Comparison of ENCODE assay signal across 1 cellular context in genomic region chr19:4060621-4061177, GRCh38.
TF ChIP-seq lines count a peak whose summit lies in the region.

No MANE protein-coding gene starts in this region.

TF ChIP-seq in HepG2, 621 proteins besides CTCF, POLR2A, EP300 and RAD21 (continued from another document and continues in another):
- TF ChIP-seq FOXP4 (CRISPR knock-in tag; IDR thresholded peaks at IDR 0.05) (no peak), MAF1 (CRISPR knock-in tag; IDR thresholded peaks at IDR 0.05; ENCODE audit: borderline replicate concordance) (no peak), ZNF768 (CRISPR knock-in tag; IDR thresholded peaks at IDR 0.05) (no peak; the same call in 1 of the 2 replicates), XBP1 (CRISPR knock-in tag; IDR thresholded peaks at IDR 0.05) (no peak), CENPBD1 (CRISPR knock-in tag; IDR thresholded peaks at IDR 0.05; ENCODE audit: borderline replicate concordance, low read depth) (no peak), ZNF543 (CRISPR knock-in tag; IDR thresholded peaks at IDR 0.05) (no peak), SKIL (CRISPR knock-in tag; IDR thresholded peaks at IDR 0.05; ENCODE audit: borderline replicate concordance) (no peak), ZNF232 (CRISPR knock-in tag; IDR thresholded peaks at IDR 0.05; ENCODE audit: borderline replicate concordance) (0 out of 2 replicates have a peak, but pooled peaks have one; percentile 18), PHF20 (CRISPR knock-in tag; IDR thresholded peaks at IDR 0.05) (no peak), ZMAT3 (CRISPR knock-in tag; conservative IDR thresholded peaks at IDR 0.05) (no peak), MED13 (CRISPR knock-in tag; IDR thresholded peaks at IDR 0.05) (no peak), ZNF564 (CRISPR knock-in tag; IDR thresholded peaks at IDR 0.05) (no peak), DMAP1 (CRISPR knock-in tag; IDR thresholded peaks at IDR 0.05) (no peak), ZNF235 (CRISPR knock-in tag; IDR thresholded peaks at IDR 0.05; ENCODE audit: borderline replicate concordance) (no peak), ZNF329 (CRISPR knock-in tag; IDR thresholded peaks at IDR 0.05; ENCODE audit: low read depth) (no peak), YY1 (IDR thresholded peaks at IDR 0.05; ENCODE audit: insufficient read depth, insufficient replicate concordance, low read depth, low read length) (no peak), TBX2 (CRISPR knock-in tag; IDR thresholded peaks at IDR 0.05; ENCODE audit: borderline replicate concordance) (no peak), BCLAF1 (IDR thresholded peaks at IDR 0.05) (no peak), CSRNP1 (CRISPR knock-in tag; IDR thresholded peaks at IDR 0.05) (no peak), MYC (CRISPR knock-in tag; IDR thresholded peaks at IDR 0.05; ENCODE audit: borderline replicate concordance) (peak; percentile 23; the same call in 1 of the 2 replicates), ZNF614 (CRISPR knock-in tag; IDR thresholded peaks at IDR 0.05; ENCODE audit: borderline replicate concordance) (no peak), RBFOX2 (IDR thresholded peaks at IDR 0.05; ENCODE audit: low read depth, low read length) (no peak), ETS1 (CRISPR knock-in tag; IDR thresholded peaks at IDR 0.05) (no peak), ZNF350 (CRISPR knock-in tag; IDR thresholded peaks at IDR 0.05; ENCODE audit: borderline replicate concordance, low read depth) (no peak), ZNF253 (CRISPR knock-in tag; IDR thresholded peaks at IDR 0.05; ENCODE audit: borderline replicate concordance) (0 out of 2 replicates have a peak, but pooled peaks have one; percentile 56), UBTF (CRISPR knock-in tag; IDR thresholded peaks at IDR 0.05) (peak; percentile 44; the same call in 1 of the 2 replicates), ZKSCAN5 (CRISPR knock-in tag; IDR thresholded peaks at IDR 0.05) (no peak), ZNF343 (CRISPR knock-in tag; IDR thresholded peaks at IDR 0.05) (no peak), TARDBP (CRISPR knock-in tag; IDR thresholded peaks at IDR 0.05) (no peak), ZSCAN21 (CRISPR knock-in tag; IDR thresholded peaks at IDR 0.05; ENCODE audit: borderline replicate concordance) (no peak), EEA1 (CRISPR knock-in tag; IDR thresholded peaks at IDR 0.05; ENCODE audit: borderline replicate concordance) (no peak)
- TF ChIP-seq, protein P1, sequence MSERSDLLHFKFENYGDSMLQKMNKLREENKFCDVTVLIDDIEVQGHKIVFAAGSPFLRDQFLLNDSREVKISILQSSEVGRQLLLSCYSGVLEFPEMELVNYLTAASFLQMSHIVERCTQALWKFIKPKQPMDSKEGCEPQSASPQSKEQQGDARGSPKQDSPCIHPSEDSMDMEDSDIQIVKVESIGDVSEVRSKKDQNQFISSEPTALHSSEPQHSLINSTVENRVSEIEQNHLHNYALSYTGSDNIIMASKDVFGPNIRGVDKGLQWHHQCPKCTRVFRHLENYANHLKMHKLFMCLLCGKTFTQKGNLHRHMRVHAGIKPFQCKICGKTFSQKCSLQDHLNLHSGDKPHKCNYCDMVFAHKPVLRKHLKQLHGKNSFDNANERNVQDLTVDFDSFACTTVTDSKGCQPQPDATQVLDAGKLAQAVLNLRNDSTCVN (CRISPR knock-in tag; IDR thresholded peaks at IDR 0.05; ENCODE audit: borderline replicate concordance) = no peak
- TF ChIP-seq, protein P2, sequence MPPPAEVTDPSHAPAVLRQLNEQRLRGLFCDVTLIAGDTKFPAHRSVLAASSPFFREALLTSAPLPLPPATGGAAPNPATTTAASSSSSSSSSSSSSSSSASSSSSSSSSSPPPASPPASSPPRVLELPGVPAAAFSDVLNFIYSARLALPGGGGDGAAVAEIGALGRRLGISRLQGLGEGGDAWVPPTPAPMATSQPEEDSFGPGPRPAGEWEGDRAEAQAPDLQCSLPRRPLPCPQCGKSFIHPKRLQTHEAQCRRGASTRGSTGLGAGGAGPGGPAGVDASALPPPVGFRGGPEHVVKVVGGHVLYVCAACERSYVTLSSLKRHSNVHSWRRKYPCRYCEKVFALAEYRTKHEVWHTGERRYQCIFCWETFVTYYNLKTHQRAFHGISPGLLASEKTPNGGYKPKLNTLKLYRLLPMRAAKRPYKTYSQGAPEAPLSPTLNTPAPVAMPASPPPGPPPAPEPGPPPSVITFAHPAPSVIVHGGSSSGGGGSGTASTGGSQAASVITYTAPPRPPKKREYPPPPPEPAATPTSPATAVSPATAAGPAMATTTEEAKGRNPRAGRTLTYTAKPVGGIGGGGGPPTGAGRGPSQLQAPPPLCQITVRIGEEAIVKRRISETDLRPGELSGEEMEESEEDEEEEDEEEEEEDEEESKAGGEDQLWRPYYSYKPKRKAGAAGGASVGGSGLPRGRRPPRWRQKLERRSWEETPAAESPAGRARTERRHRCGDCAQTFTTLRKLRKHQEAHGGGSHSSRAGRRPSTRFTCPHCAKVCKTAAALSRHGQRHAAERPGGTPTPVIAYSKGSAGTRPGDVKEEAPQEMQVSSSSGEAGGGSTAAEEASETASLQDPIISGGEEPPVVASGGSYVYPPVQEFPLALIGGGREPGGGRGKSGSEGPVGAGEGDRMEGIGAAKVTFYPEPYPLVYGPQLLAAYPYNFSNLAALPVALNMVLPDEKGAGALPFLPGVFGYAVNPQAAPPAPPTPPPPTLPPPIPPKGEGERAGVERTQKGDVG (CRISPR knock-in tag; IDR thresholded peaks at IDR 0.05; ENCODE audit: borderline replicate concordance) = 0 out of 2 replicates have a peak, but pooled peaks have one; percentile 15
- TF ChIP-seq, protein P3, sequence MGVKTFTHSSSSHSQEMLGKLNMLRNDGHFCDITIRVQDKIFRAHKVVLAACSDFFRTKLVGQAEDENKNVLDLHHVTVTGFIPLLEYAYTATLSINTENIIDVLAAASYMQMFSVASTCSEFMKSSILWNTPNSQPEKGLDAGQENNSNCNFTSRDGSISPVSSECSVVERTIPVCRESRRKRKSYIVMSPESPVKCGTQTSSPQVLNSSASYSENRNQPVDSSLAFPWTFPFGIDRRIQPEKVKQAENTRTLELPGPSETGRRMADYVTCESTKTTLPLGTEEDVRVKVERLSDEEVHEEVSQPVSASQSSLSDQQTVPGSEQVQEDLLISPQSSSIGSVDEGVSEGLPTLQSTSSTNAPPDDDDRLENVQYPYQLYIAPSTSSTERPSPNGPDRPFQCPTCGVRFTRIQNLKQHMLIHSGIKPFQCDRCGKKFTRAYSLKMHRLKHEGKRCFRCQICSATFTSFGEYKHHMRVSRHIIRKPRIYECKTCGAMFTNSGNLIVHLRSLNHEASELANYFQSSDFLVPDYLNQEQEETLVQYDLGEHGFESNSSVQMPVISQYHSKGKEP (CRISPR knock-in tag; IDR thresholded peaks at IDR 0.05) = no peak
- TF ChIP-seq, protein P4, sequence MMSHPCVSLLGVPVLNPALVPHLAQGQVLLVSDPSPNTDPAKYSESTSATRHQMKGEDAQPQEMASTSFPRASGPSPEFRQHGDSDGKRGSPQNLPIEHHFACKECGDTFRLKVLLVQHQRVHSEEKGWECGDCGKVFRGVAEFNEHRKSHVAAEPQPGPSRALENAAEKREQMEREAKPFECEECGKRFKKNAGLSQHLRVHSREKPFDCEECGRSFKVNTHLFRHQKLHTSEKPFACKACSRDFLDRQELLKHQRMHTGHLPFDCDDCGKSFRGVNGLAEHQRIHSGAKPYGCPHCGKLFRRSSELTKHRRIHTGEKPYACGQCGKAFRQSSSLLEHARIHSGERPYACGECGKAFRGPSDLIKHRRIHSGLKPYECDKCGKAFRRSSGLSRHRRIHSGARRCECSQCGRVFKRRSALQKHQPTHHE (CRISPR knock-in tag; IDR thresholded peaks at IDR 0.05; ENCODE audit: borderline replicate concordance) = no peak
- TF ChIP-seq, protein P5, sequence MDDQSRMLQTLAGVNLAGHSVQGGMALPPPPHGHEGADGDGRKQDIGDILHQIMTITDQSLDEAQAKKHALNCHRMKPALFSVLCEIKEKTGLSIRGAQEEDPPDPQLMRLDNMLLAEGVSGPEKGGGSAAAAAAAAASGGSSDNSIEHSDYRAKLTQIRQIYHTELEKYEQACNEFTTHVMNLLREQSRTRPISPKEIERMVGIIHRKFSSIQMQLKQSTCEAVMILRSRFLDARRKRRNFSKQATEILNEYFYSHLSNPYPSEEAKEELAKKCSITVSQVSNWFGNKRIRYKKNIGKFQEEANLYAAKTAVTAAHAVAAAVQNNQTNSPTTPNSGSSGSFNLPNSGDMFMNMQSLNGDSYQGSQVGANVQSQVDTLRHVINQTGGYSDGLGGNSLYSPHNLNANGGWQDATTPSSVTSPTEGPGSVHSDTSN (CRISPR knock-in tag; IDR thresholded peaks at IDR 0.05; ENCODE audit: borderline replicate concordance) = no peak
